33 cellular contexts compared by ENCODE assay signal in genomic region chr1:30285461-30286050, GRCh38.
"Had no signal": no experiment of that assay in that cellular context is flagged by ENCODE, and none has a peak within 500 bp of the region (broad histone marks: within the 10 kb centered on the region; RNA-seq: fewer than 3 reads in every experiment).

No MANE protein-coding gene starts in this region.

- H3K9me3 ChIP-seq: breast epithelium, gastroesophageal sphincter, lower lobe of right lung, mucosa of descending colon, neutrophil, ovary, sigmoid colon, thoracic aorta had no signal

- H3K27ac ChIP-seq: breast epithelium, dorsolateral prefrontal cortex, gastroesophageal sphincter, hepatocyte, lower lobe of right lung, neutrophil, ovary, sigmoid colon, thoracic aorta had no signal

- ATAC-seq: activated CD4-positive, alpha-beta T cell treated with anti-CD3 and anti-CD28 coated beads for 36 hours; activated CD8-positive, alpha-beta T cell treated with anti-CD3 and anti-CD28 coated beads, Interleukin-2, amount 10 ng/mL, durations not matched to agents 7 days and 5 days; activated naive CD4-positive, alpha-beta T cell treated with anti-CD3 and anti-CD28 coated beads, Interleukin-2, amount 50 U/mL, for 72 hours; activated T-helper 17 cell treated with anti-CD3 and anti-CD28 coated beads, Interleukin-2, amount 50 U/mL, for 72 hours; effector memory CD8-positive, alpha-beta T cell; gastroesophageal sphincter; left colon; lower lobe of right lung; mucosa of descending colon; stimulated activated effector memory CD8-positive, alpha-beta T cell treated with anti-CD3 and anti-CD28 coated beads, Interleukin-12 subunit alpha, Interleukin-12 subunit beta, amount 100 ng/mL, for 72 hours had no signal

- H3K4me3 Mint-ChIP-seq: activated B cell treated with CpG ODN at 0.5 μM for 24 hours; activated CD4-positive, alpha-beta T cell treated with anti-CD3 and anti-CD28 coated beads for 36 hours; activated CD8-positive, alpha-beta T cell treated with anti-CD3 and anti-CD28 coated beads, Interleukin-2, amount 10 ng/mL, durations not matched to agents 7 days and 5 days; activated T-cell treated with anti-CD3 and anti-CD28 coated beads, Interleukin-2, amount 50 U/mL, for 24 hours; activated T-helper 17 cell treated with anti-CD3 and anti-CD28 coated beads, Interleukin-2, amount 50 U/mL, for 72 hours; central memory CD8-positive, alpha-beta T cell; effector memory CD8-positive, alpha-beta T cell; natural killer cell treated with Interleukin-12 subunit alpha and Interleukin-12 subunit beta and Interleukin-15 and Interleukin-18, amount 100 ng/mL, for 72 hours; stimulated activated effector memory CD8-positive, alpha-beta T cell treated with anti-CD3 and anti-CD28 coated beads, Interleukin-12 subunit alpha, Interleukin-12 subunit beta, amount 100 ng/mL, for 72 hours; stimulated activated naive CD8-positive, alpha-beta T cell treated with anti-CD3 and anti-CD28 coated beads, Interleukin-15, Interleukin-2, amounts not matched to agents 100 ng/mL and 50 ng/mL, for 24 hours; T-helper 2 cell treated with Interferon-gamma antibody and Interleukin-4, amounts not matched to agents 5 μg/mL and 100 μg/mL, for 36 hours had no signal

- H3K9me3 Mint-ChIP-seq: activated B cell treated with CpG ODN at 0.5 μM for 24 hours; activated naive CD4-positive, alpha-beta T cell treated with anti-CD3 and anti-CD28 coated beads, Interleukin-2, amount 50 U/mL, for 72 hours; activated T-cell treated with anti-CD3 and anti-CD28 coated beads, Interleukin-2, amount 50 U/mL, for 24 hours; central memory CD8-positive, alpha-beta T cell; effector memory CD8-positive, alpha-beta T cell; stimulated activated naive CD8-positive, alpha-beta T cell treated with anti-CD3 and anti-CD28 coated beads, Interleukin-15, Interleukin-2, amounts not matched to agents 100 ng/mL and 50 ng/mL, for 24 hours had no signal

- H3K4me3 ChIP-seq: breast epithelium, dorsolateral prefrontal cortex, gastroesophageal sphincter, hepatocyte, lower lobe of right lung, mucosa of descending colon, ovary, sigmoid colon, thoracic aorta had no signal

- H3K36me3 ChIP-seq: breast epithelium, gastroesophageal sphincter, lower lobe of right lung, neutrophil, ovary, sigmoid colon, thoracic aorta had no signal

- H3K27me3 ChIP-seq: breast epithelium, ovary, sigmoid colon had no signal

- H3K36me3 Mint-ChIP-seq: activated naive CD4-positive, alpha-beta T cell treated with anti-CD3 and anti-CD28 coated beads, Interleukin-2, amount 50 U/mL, for 72 hours; stimulated activated effector memory CD8-positive, alpha-beta T cell treated with anti-CD3 and anti-CD28 coated beads, Interleukin-12 subunit alpha, Interleukin-12 subunit beta, amount 100 ng/mL, for 72 hours had no signal

- H3K79me2 ChIP-seq: hepatocyte had no signal

- H3K4me1 Mint-ChIP-seq: activated B cell treated with CpG ODN at 0.5 μM for 24 hours had no signal

- H3K27me3 Mint-ChIP-seq: progenitor cell of endocrine pancreas had no signal

- H3K4me2 ChIP-seq: hepatocyte had no signal

- H3K4me1 ChIP-seq: breast epithelium, gastroesophageal sphincter, lower lobe of right lung, sigmoid colon had no signal

- H3K27ac Mint-ChIP-seq: activated B cell treated with CpG ODN at 0.5 μM for 24 hours; activated CD4-positive, alpha-beta T cell treated with anti-CD3 and anti-CD28 coated beads for 36 hours; activated CD8-positive, alpha-beta T cell treated with anti-CD3 and anti-CD28 coated beads, Interleukin-2, amount 10 ng/mL, durations not matched to agents 7 days and 5 days; activated naive CD4-positive, alpha-beta T cell treated with anti-CD3 and anti-CD28 coated beads, Interleukin-2, amount 50 U/mL, for 72 hours; activated T-cell treated with anti-CD3 and anti-CD28 coated beads, Interleukin-2, amount 50 U/mL, for 24 hours; activated T-helper 17 cell treated with anti-CD3 and anti-CD28 coated beads, Interleukin-2, amount 50 U/mL, for 72 hours; effector memory CD8-positive, alpha-beta T cell; natural killer cell treated with Interleukin-12 subunit alpha and Interleukin-12 subunit beta and Interleukin-15 and Interleukin-18, amount 100 ng/mL, for 72 hours; progenitor cell of endocrine pancreas; stimulated activated effector memory CD8-positive, alpha-beta T cell treated with anti-CD3 and anti-CD28 coated beads, Interleukin-12 subunit alpha, Interleukin-12 subunit beta, amount 100 ng/mL, for 72 hours; stimulated activated naive CD8-positive, alpha-beta T cell treated with anti-CD3 and anti-CD28 coated beads, Interleukin-15, Interleukin-2, amounts not matched to agents 100 ng/mL and 50 ng/mL, for 24 hours; T-helper 2 cell treated with Interferon-gamma antibody and Interleukin-4, amounts not matched to agents 5 μg/mL and 100 μg/mL, for 36 hours had no signal

- H2AFZ ChIP-seq: hepatocyte had no signal

- DNase-seq: activated B cell treated with CpG ODN at 0.5 μM for 24 hours; activated CD4-positive, alpha-beta T cell treated with anti-CD3 and anti-CD28 coated beads for 36 hours; activated CD8-positive, alpha-beta T cell treated with anti-CD3 and anti-CD28 coated beads, Interleukin-2, amount 10 ng/mL, durations not matched to agents 7 days and 5 days; activated naive CD4-positive, alpha-beta T cell; activated T-cell treated with anti-CD3 and anti-CD28 coated beads, Interleukin-2, amount 50 U/mL, for 24 hours; dorsolateral prefrontal cortex; effector memory CD8-positive, alpha-beta T cell; erythroblast; left colon; lower lobe of right lung; mesendoderm; mucosa of descending colon; ovary; sigmoid colon; small intestine; stimulated activated CD4-positive, alpha-beta T cell treated with anti-CD3 and anti-CD28 coated beads, Interleukin-4, amount 100 ng/mL, for 24 hours; T-helper 1 cell; trophoblast cell had no signal

- FAIRE-seq: colon, keratinocyte, small intestine had no signal
